1 cellular context compared by ENCODE assay signal in the genomic region with DNA sequence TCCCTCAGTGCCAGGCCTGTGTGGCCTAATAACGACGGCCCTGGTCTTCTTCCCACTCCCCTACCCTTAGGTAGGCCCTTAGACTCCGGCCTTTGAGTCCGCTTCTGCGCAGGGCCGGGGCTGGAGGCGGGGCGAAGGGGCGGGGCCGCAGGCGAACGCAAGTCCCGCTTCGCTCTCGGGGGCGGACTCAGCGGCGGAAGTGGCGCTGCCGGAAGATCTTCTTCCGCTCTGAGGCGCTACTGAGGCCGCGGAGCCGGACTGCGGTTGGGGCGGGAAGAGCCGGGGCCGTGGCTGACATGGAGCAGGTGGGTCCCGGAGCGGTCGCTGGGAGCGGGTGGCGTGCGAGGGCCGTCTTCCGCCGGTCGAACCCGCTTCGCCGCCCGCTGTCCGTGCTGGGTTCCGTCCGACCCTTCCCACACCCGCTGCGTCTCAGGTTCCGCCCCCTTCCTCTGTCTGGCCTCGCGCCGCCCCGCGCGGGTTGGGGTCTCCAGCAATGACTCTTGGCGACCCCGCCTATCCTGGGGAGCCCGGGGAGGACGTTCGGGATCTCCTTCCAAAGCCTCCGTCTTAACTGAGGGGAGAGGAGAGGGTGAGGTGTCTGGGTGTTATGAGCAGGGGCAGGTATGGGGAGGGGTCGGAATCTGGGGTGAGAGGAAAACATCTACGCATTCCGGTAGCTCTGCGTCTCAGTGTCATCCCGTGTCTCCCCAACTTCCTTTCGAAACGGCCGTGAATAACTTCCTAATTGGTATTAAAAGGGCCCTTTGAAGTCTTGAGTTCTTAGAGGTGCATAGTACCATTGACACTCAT.
TF ChIP-seq lines count a peak whose summit lies in the region.

A gene (plus strand): TSS at position 218 of the 810 bp plus-strand sequence. CDS start 16,388 bp downstream, outside the sequence.

TF ChIP-seq in HepG2, 621 proteins besides CTCF, POLR2A, EP300 and RAD21 (continued from another document and continues in another):
- TF ChIP-seq, protein P1, sequence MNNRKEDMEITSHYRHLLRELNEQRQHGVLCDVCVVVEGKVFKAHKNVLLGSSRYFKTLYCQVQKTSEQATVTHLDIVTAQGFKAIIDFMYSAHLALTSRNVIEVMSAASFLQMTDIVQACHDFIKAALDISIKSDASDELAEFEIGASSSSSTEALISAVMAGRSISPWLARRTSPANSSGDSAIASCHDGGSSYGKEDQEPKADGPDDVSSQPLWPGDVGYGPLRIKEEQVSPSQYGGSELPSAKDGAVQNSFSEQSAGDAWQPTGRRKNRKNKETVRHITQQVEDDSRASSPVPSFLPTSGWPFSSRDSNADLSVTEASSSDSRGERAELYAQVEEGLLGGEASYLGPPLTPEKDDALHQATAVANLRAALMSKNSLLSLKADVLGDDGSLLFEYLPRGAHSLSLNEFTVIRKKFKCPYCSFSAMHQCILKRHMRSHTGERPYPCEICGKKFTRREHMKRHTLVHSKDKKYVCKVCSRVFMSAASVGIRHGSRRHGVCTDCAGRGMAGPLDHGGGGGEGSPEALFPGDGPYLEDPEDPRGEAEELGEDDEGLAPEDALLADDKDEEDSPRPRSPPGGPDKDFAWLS (CRISPR knock-in tag; IDR thresholded peaks at IDR 0.05; ENCODE audit: borderline replicate concordance): no peak
- no peak for TF ChIP-seq RFXANK (CRISPR knock-in tag; IDR thresholded peaks at IDR 0.05)
- no peak for TF ChIP-seq ONECUT2 (CRISPR knock-in tag; IDR thresholded peaks at IDR 0.05)
- TF ChIP-seq, protein P2, sequence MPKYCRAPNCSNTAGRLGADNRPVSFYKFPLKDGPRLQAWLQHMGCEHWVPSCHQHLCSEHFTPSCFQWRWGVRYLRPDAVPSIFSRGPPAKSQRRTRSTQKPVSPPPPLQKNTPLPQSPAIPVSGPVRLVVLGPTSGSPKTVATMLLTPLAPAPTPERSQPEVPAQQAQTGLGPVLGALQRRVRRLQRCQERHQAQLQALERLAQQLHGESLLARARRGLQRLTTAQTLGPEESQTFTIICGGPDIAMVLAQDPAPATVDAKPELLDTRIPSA (CRISPR knock-in tag; IDR thresholded peaks at IDR 0.05; ENCODE audit: borderline replicate concordance): no peak; the same call in 1 of the 2 replicates
- TF ChIP-seq NR1H2 (CRISPR knock-in tag; IDR thresholded peaks at IDR 0.05; ENCODE audit: borderline replicate concordance, low read depth): no peak
- TF ChIP-seq ZNF446 (CRISPR knock-in tag; IDR thresholded peaks at IDR 0.05): no peak
- peak; percentile 80; the same call in 1 of the 2 replicates for TF ChIP-seq ZNF570 (CRISPR knock-in tag; IDR thresholded peaks at IDR 0.05; ENCODE audit: borderline replicate concordance)
- 0 out of 2 replicates have a peak, but pooled peaks have one; percentile 55 for TF ChIP-seq ZNF12 (CRISPR knock-in tag; IDR thresholded peaks at IDR 0.05)
- peak; percentile 80 for TF ChIP-seq YEATS2 (CRISPR knock-in tag; IDR thresholded peaks at IDR 0.05; ENCODE audit: borderline replicate concordance)
- TF ChIP-seq, protein P3, sequence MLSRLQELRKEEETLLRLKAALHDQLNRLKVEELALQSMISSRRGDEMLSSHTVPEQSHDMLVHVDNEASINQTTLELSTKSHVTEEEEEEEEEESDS (CRISPR knock-in tag; IDR thresholded peaks at IDR 0.05; ENCODE audit: borderline replicate concordance): no peak
- TF ChIP-seq TEAD3 (CRISPR knock-in tag; optimal IDR thresholded peaks at IDR 0.05; ENCODE audit: borderline replicate concordance): peak; percentile 57
- peak; percentile 35; the same call in 1 of the 2 replicates for TF ChIP-seq PITX1 (CRISPR knock-in tag; IDR thresholded peaks at IDR 0.05)
- TF ChIP-seq, protein P4, sequence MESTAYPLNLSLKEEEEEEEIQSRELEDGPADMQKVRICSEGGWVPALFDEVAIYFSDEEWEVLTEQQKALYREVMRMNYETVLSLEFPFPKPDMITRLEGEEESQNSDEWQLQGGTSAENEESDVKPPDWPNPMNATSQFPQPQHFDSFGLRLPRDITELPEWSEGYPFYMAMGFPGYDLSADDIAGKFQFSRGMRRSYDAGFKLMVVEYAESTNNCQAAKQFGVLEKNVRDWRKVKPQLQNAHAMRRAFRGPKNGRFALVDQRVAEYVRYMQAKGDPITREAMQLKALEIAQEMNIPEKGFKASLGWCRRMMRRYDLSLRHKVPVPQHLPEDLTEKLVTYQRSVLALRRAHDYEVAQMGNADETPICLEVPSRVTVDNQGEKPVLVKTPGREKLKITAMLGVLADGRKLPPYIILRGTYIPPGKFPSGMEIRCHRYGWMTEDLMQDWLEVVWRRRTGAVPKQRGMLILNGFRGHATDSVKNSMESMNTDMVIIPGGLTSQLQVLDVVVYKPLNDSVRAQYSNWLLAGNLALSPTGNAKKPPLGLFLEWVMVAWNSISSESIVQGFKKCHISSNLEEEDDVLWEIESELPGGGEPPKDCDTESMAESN (CRISPR knock-in tag; conservative IDR thresholded peaks at IDR 0.05): peak; percentile 87; the same call in 1 of the 2 replicates
- TF ChIP-seq, protein P5, sequence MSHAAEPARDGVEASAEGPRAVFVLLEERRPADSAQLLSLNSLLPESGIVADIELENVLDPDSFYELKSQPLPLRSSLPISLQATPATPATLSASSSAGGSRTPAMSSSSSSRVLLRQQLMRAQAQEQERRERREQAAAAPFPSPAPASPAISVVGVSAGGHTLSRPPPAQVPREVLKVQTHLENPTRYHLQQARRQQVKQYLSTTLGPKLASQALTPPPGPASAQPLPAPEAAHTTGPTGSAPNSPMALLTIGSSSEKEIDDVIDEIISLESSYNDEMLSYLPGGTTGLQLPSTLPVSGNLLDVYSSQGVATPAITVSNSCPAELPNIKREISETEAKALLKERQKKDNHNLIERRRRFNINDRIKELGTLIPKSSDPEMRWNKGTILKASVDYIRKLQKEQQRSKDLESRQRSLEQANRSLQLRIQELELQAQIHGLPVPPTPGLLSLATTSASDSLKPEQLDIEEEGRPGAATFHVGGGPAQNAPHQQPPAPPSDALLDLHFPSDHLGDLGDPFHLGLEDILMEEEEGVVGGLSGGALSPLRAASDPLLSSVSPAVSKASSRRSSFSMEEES (CRISPR knock-in tag; IDR thresholded peaks at IDR 0.05): peak; percentile 18; the same call in 1 of the 2 replicates
- peak; percentile 59 for TF ChIP-seq BCL6 (CRISPR knock-in tag; IDR thresholded peaks at IDR 0.05)
- peak; percentile 81; the same call in 1 of the 2 replicates for TF ChIP-seq ZNF749 (CRISPR knock-in tag; IDR thresholded peaks at IDR 0.05; ENCODE audit: borderline replicate concordance)
- peak; percentile 31; the same call in 1 of the 2 replicates for TF ChIP-seq MAZ (IDR thresholded peaks at IDR 0.05; ENCODE audit: borderline replicate concordance, low read depth, low read length)
- peak; percentile 68; the same call in 1 of the 2 replicates for TF ChIP-seq MAZ (CRISPR knock-in tag; IDR thresholded peaks at IDR 0.05; ENCODE audit: low read depth)
- peak; percentile 88 for TF ChIP-seq KMT2B (CRISPR knock-in tag; IDR thresholded peaks at IDR 0.05)
- no peak for TF ChIP-seq MZF1 (CRISPR knock-in tag; IDR thresholded peaks at IDR 0.05; ENCODE audit: borderline replicate concordance)
- no peak for TF ChIP-seq TCF7 (IDR thresholded peaks at IDR 0.05; ENCODE audit: low read depth)
- TF ChIP-seq ZNF557 (CRISPR knock-in tag; IDR thresholded peaks at IDR 0.05): no peak
- TF ChIP-seq SP5 (CRISPR knock-in tag; IDR thresholded peaks at IDR 0.05; ENCODE audit: borderline replicate concordance, low read depth): peak; percentile 87
- TF ChIP-seq ATAD3A (CRISPR knock-in tag; IDR thresholded peaks at IDR 0.05): no peak
- TF ChIP-seq, protein P6, sequence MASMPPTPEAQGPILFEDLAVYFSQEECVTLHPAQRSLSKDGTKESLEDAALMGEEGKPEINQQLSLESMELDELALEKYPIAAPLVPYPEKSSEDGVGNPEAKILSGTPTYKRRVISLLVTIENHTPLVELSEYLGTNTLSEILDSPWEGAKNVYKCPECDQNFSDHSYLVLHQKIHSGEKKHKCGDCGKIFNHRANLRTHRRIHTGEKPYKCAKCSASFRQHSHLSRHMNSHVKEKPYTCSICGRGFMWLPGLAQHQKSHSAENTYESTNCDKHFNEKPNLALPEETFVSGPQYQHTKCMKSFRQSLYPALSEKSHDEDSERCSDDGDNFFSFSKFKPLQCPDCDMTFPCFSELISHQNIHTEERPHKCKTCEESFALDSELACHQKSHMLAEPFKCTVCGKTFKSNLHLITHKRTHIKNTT (CRISPR knock-in tag; IDR thresholded peaks at IDR 0.05): no peak
- TF ChIP-seq, protein P7, sequence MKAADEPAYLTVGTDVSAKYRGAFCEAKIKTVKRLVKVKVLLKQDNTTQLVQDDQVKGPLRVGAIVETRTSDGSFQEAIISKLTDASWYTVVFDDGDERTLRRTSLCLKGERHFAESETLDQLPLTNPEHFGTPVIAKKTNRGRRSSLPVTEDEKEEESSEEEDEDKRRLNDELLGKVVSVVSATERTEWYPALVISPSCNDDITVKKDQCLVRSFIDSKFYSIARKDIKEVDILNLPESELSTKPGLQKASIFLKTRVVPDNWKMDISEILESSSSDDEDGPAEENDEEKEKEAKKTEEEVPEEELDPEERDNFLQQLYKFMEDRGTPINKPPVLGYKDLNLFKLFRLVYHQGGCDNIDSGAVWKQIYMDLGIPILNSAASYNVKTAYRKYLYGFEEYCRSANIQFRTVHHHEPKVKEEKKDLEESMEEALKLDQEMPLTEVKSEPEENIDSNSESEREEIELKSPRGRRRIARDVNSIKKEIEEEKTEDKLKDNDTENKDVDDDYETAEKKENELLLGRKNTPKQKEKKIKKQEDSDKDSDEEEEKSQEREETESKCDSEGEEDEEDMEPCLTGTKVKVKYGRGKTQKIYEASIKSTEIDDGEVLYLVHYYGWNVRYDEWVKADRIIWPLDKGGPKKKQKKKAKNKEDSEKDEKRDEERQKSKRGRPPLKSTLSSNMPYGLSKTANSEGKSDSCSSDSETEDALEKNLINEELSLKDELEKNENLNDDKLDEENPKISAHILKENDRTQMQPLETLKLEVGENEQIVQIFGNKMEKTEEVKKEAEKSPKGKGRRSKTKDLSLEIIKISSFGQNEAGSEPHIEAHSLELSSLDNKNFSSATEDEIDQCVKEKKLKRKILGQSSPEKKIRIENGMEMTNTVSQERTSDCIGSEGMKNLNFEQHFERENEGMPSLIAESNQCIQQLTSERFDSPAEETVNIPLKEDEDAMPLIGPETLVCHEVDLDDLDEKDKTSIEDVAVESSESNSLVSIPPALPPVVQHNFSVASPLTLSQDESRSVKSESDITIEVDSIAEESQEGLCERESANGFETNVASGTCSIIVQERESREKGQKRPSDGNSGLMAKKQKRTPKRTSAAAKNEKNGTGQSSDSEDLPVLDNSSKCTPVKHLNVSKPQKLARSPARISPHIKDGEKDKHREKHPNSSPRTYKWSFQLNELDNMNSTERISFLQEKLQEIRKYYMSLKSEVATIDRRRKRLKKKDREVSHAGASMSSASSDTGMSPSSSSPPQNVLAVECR (CRISPR knock-in tag; IDR thresholded peaks at IDR 0.05; ENCODE audit: borderline replicate concordance): peak; percentile 97
- TF ChIP-seq ZNF782 (CRISPR knock-in tag; IDR thresholded peaks at IDR 0.05; ENCODE audit: borderline replicate concordance): peak; percentile 90
- TF ChIP-seq, protein P8, sequence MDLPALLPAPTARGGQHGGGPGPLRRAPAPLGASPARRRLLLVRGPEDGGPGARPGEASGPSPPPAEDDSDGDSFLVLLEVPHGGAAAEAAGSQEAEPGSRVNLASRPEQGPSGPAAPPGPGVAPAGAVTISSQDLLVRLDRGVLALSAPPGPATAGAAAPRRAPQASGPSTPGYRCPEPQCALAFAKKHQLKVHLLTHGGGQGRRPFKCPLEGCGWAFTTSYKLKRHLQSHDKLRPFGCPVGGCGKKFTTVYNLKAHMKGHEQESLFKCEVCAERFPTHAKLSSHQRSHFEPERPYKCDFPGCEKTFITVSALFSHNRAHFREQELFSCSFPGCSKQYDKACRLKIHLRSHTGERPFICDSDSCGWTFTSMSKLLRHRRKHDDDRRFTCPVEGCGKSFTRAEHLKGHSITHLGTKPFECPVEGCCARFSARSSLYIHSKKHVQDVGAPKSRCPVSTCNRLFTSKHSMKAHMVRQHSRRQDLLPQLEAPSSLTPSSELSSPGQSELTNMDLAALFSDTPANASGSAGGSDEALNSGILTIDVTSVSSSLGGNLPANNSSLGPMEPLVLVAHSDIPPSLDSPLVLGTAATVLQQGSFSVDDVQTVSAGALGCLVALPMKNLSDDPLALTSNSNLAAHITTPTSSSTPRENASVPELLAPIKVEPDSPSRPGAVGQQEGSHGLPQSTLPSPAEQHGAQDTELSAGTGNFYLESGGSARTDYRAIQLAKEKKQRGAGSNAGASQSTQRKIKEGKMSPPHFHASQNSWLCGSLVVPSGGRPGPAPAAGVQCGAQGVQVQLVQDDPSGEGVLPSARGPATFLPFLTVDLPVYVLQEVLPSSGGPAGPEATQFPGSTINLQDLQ (CRISPR knock-in tag; IDR thresholded peaks at IDR 0.05): no peak
- 0 out of 2 replicates have a peak, but pooled peaks have one; percentile 43 for TF ChIP-seq FOXK1 (CRISPR knock-in tag; IDR thresholded peaks at IDR 0.05; ENCODE audit: borderline replicate concordance, low read depth)
- TF ChIP-seq, protein P9, sequence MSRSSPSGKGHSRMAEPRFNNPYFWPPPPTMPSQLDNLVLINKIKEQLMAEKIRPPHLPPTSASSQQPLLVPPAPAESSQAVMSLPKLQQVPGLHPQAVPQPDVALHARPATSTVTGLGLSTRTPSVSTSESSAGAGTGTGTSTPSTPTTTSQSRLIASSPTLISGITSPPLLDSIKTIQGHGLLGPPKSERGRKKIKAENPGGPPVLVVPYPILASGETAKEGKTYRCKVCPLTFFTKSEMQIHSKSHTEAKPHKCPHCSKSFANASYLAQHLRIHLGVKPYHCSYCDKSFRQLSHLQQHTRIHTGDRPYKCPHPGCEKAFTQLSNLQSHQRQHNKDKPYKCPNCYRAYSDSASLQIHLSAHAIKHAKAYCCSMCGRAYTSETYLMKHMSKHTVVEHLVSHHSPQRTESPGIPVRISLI (CRISPR knock-in tag; IDR thresholded peaks at IDR 0.05; ENCODE audit: borderline replicate concordance): peak; percentile 37; the same call in 1 of the 2 replicates
